Comparison of ENCODE assay signal across 15 cellular contexts in genomic region chr3:39096775-39097174, GRCh38. TPM values are rescaled to one million over a fixed set of nuclear protein-coding genes. Genes with fewer than 3 reads are reported as not detected.
DNase-seq lines count a peak whose midpoint lies in the region; ATAC-seq and TF ChIP-seq lines count a peak whose summit lies in the region.
"Had no signal": no experiment of that assay in that cellular context is flagged by ENCODE, and none has a peak within 500 bp of the region (broad histone marks: within the 10 kb centered on the region; RNA-seq: fewer than 3 reads in every experiment).

No MANE protein-coding gene starts in this region.

- no peaks in the 10 kb centered on the region for H3K27me3 Mint-ChIP-seq in stimulated activated naive CD8-positive, alpha-beta T cell treated with anti-CD3 and anti-CD28 coated beads, Interleukin-15, Interleukin-2, amounts not matched to agents 100 ng/mL and 50 ng/mL, for 24 hours
- no peaks in the 10 kb centered on the region for H3K27me3 Mint-ChIP-seq in endodermal cell (ENCODE audit: insufficient read depth)
- no peaks in the 10 kb centered on the region for H3K27me3 Mint-ChIP-seq in naive thymus-derived CD8-positive, alpha-beta T cell
- H3K27me3 Mint-ChIP-seq: activated naive CD4-positive, alpha-beta T cell treated with anti-CD3 and anti-CD28 coated beads, Interleukin-2, amount 10 ng/mL, durations not matched to agents 7 days and 5 days; memory B cell had no signal

- H3K27me3 ChIP-seq in endodermal cell (ENCODE audit: control insufficient read depth, insufficient read depth, low read length, poor library complexity, severe bottlenecking) = no peaks in the 10 kb centered on the region
- H3K27me3 ChIP-seq: Peyer's patch had no signal

- no peak for DNase-seq in stimulated activated naive CD8-positive, alpha-beta T cell treated with anti-CD3 and anti-CD28 coated beads, Interleukin-15, Interleukin-2, amounts not matched to agents 100 U/mL and 50 U/mL, for 24 hours
- DNase-seq in endodermal cell = no peak
- peak; percentile 83 for DNase-seq in medulla oblongata (ENCODE audit: extremely low spot score)
- DNase-seq in ureter (ENCODE audit: low spot score) = peak; percentile 28
- no peak for DNase-seq in naive thymus-derived CD8-positive, alpha-beta T cell
- DNase-seq: activated naive CD4-positive, alpha-beta T cell treated with anti-CD3 and anti-CD28 coated beads, Interleukin-2, amount 10 ng/mL, durations not matched to agents 7 days and 5 days; NCI-H2171; Peyer's patch; stimulated activated naive CD4-positive, alpha-beta T cell had no signal

- H3K27ac Mint-ChIP-seq in stimulated activated naive CD8-positive, alpha-beta T cell treated with anti-CD3 and anti-CD28 coated beads, Interleukin-15, Interleukin-2, amounts not matched to agents 100 ng/mL and 50 ng/mL, for 24 hours = peak overlapping the region; percentile 49
- no peak overlapping the region for H3K27ac Mint-ChIP-seq in endodermal cell
- peak overlapping the region in 5 of 10 donors; percentile 6 to 69 (median 55) for H3K27ac Mint-ChIP-seq in naive thymus-derived CD8-positive, alpha-beta T cell
- H3K27ac Mint-ChIP-seq: activated naive CD4-positive, alpha-beta T cell treated with anti-CD3 and anti-CD28 coated beads, Interleukin-2, amount 10 ng/mL, durations not matched to agents 7 days and 5 days; memory B cell had no signal

- WGBS in endodermal cell (ENCODE audit: insufficient coverage in 1 of 2, insufficient read length in 1 of 2), 2 experiments = 40 to 80% methylated on average over 1 to 3 of the region's 3 CpGs

- H3K4me1 Mint-ChIP-seq in stimulated activated naive CD8-positive, alpha-beta T cell treated with anti-CD3 and anti-CD28 coated beads, Interleukin-15, Interleukin-2, amounts not matched to agents 100 ng/mL and 50 ng/mL, for 24 hours (ENCODE audit: low read depth) = no peaks in the 10 kb centered on the region
- H3K4me1 Mint-ChIP-seq in endodermal cell = no peaks in the 10 kb centered on the region
- H3K4me1 Mint-ChIP-seq in naive thymus-derived CD8-positive, alpha-beta T cell = peaks cover 4 to 7% (median 6%) of the 10 kb centered on the region in 4 donors

- H3K4me3 Mint-ChIP-seq in stimulated activated naive CD8-positive, alpha-beta T cell treated with anti-CD3 and anti-CD28 coated beads, Interleukin-15, Interleukin-2, amounts not matched to agents 100 ng/mL and 50 ng/mL, for 24 hours = no peak overlapping the region
- H3K4me3 Mint-ChIP-seq in endodermal cell = no peak overlapping the region
- no peak overlapping the region for H3K4me3 Mint-ChIP-seq in naive thymus-derived CD8-positive, alpha-beta T cell
- H3K4me3 Mint-ChIP-seq: activated naive CD4-positive, alpha-beta T cell treated with anti-CD3 and anti-CD28 coated beads, Interleukin-2, amount 10 ng/mL, durations not matched to agents 7 days and 5 days; memory B cell had no signal

- no peaks in the 10 kb centered on the region for H3K9me3 Mint-ChIP-seq in stimulated activated naive CD8-positive, alpha-beta T cell treated with anti-CD3 and anti-CD28 coated beads, Interleukin-15, Interleukin-2, amounts not matched to agents 100 ng/mL and 50 ng/mL, for 24 hours
- H3K9me3 Mint-ChIP-seq in endodermal cell = no peaks in the 10 kb centered on the region
- no peaks in the 10 kb centered on the region for H3K9me3 Mint-ChIP-seq in naive thymus-derived CD8-positive, alpha-beta T cell
- H3K9me3 Mint-ChIP-seq: activated naive CD4-positive, alpha-beta T cell treated with anti-CD3 and anti-CD28 coated beads, Interleukin-2, amount 10 ng/mL, durations not matched to agents 7 days and 5 days; memory B cell had no signal

- H3K27ac ChIP-seq in endodermal cell (ENCODE audit: low read depth, low read length) = peak overlapping the region; percentile 69
- H3K27ac ChIP-seq: KMS-11, Peyer's patch had no signal

- no peak for ATAC-seq in stimulated activated naive CD8-positive, alpha-beta T cell treated with anti-CD3 and anti-CD28 coated beads, Interleukin-15, Interleukin-2, amounts not matched to agents 100 U/mL and 50 U/mL, for 24 hours
- ATAC-seq in HG02970 (IDR thresholded peaks at IDR 0.05; ENCODE audit: low FRiP score, unreplicated experiment) (no peak), HG03439 (IDR thresholded peaks at IDR 0.05; ENCODE audit: unreplicated experiment) (no peak)
- ATAC-seq in naive thymus-derived CD8-positive, alpha-beta T cell = no peak
- ATAC-seq: esophagus mucosa had no signal

- no peaks in the 10 kb centered on the region for H3K4me1 ChIP-seq in endodermal cell (ENCODE audit: control insufficient read depth, insufficient read depth, low read length)

- H3K36me3 ChIP-seq in endodermal cell (ENCODE audit: control insufficient read depth, insufficient read depth, low read length) = peaks cover 63% of the 10 kb centered on the region

- POLR2A ChIA-PET in naive thymus-derived CD8-positive, alpha-beta T cell (lab: Charles Lee) = no interaction called here

- no peak overlapping the region for H3K4me3 ChIP-seq in endodermal cell (ENCODE audit: low read length)
- H3K4me3 ChIP-seq: Peyer's patch had no signal

- H3K9ac ChIP-seq in endodermal cell (ENCODE audit: extremely low read depth, low read length, poor library complexity, severe bottlenecking) = no peak overlapping the region
- H3K9ac ChIP-seq: KMS-11 had no signal

- no peaks in the 10 kb centered on the region for H3K9me3 ChIP-seq in endodermal cell (ENCODE audit: control insufficient read depth, low read length)
- H3K9me3 ChIP-seq: Peyer's patch had no signal

- peaks cover 35% of the 10 kb centered on the region for H3K36me3 Mint-ChIP-seq in stimulated activated naive CD8-positive, alpha-beta T cell treated with anti-CD3 and anti-CD28 coated beads, Interleukin-15, Interleukin-2, amounts not matched to agents 100 ng/mL and 50 ng/mL, for 24 hours (ENCODE audit: low read depth)
- peaks cover 50% of the 10 kb centered on the region for H3K36me3 Mint-ChIP-seq in endodermal cell (ENCODE audit: low read depth)
- H3K36me3 Mint-ChIP-seq in naive thymus-derived CD8-positive, alpha-beta T cell = peaks cover 0 to 67% (median 12%) of the 10 kb centered on the region in 3 donors

- TF ChIP-seq CTCF in endodermal cell (conservative IDR thresholded peaks at IDR 0.05) = no peak

RNA-seq across cellular contexts. Expression of gene GORASP1, which starts 10.7 kb away (rescaled TPM):
- 10 to 100 TPM; 47.4 to 48.9 TPM for total RNA-seq in endodermal cell
- polyA plus RNA-seq in endodermal cell (2013, experiment 1 of 2) = 34.8 TPM
- polyA plus RNA-seq in endodermal cell (2013, experiment 2 of 2) = 28.4 TPM
- total RNA-seq in ureter = 92.2 TPM
- 10 to 100 TPM; 31.9 to 41.2 TPM for total RNA-seq in naive thymus-derived CD8-positive, alpha-beta T cell
- 10 to 100 TPM; 10.2 to 13.8 (median 10.7) TPM for polyA plus RNA-seq in naive thymus-derived CD8-positive, alpha-beta T cell

RNA-seq across cellular contexts. Expression of gene TTC21A, which starts 10.7 kb away (rescaled TPM):
- 1 to 10 TPM; 5.7 to 5.8 TPM for total RNA-seq in endodermal cell
- 8.1 TPM for polyA plus RNA-seq in endodermal cell (2013, experiment 1 of 2)
- polyA plus RNA-seq in endodermal cell (2013, experiment 2 of 2) = 7.0 TPM
- 19.7 TPM for total RNA-seq in ureter
- 1 to 10 TPM; 7.5 to 8.7 TPM for total RNA-seq in naive thymus-derived CD8-positive, alpha-beta T cell
- polyA plus RNA-seq in naive thymus-derived CD8-positive, alpha-beta T cell = under 1 TPM; 0.50 to 0.94 (median 0.57) TPM

RNA-seq across cellular contexts. Expression of gene WDR48, which starts 45.0 kb away (rescaled TPM):
- total RNA-seq in endodermal cell (10 to 100 TPM; 57.5 to 60.4 TPM), ureter (58.4 TPM)
- polyA plus RNA-seq in endodermal cell (2013, experiment 1 of 2) = 65.4 TPM
- 57.8 TPM for polyA plus RNA-seq in endodermal cell (2013, experiment 2 of 2)
- total RNA-seq in naive thymus-derived CD8-positive, alpha-beta T cell = 10 to 100 TPM; 66.5 to 70.8 TPM
- polyA plus RNA-seq in naive thymus-derived CD8-positive, alpha-beta T cell = 10 to 100 TPM; 32.7 to 37.3 (median 33.3) TPM

RNA-seq across cellular contexts. Expression of gene SCN11A, which starts 45.0 kb away (rescaled TPM):
- total RNA-seq in endodermal cell (under 1 TPM; 0.40 to 0.81 TPM), ureter (34.5 TPM)
- 0.32 TPM for polyA plus RNA-seq in endodermal cell (2013, experiment 1 of 2)
- 0.33 TPM for polyA plus RNA-seq in endodermal cell (2013, experiment 2 of 2)
- under 1 TPM; 0.39 to 0.47 TPM for total RNA-seq in naive thymus-derived CD8-positive, alpha-beta T cell
- polyA plus RNA-seq in naive thymus-derived CD8-positive, alpha-beta T cell = not detected

RNA-seq across cellular contexts. Expression of gene CSRNP1, which starts 56.6 kb away (rescaled TPM):
- total RNA-seq in endodermal cell = 10 to 100 TPM in 1 of 2 donors, 1 to 10 TPM in 1; 9.2 to 11.1 TPM
- polyA plus RNA-seq in endodermal cell (2013, experiment 1 of 2) = 7.5 TPM
- polyA plus RNA-seq in endodermal cell (2013, experiment 2 of 2) = 8.0 TPM
- total RNA-seq in ureter = 32.1 TPM
- 10 to 100 TPM; 15.0 to 17.4 TPM for total RNA-seq in naive thymus-derived CD8-positive, alpha-beta T cell
- 10 to 100 TPM in 2 of 3 donors, 1 to 10 TPM in 1; 8.0 to 17.1 (median 10.9) TPM for polyA plus RNA-seq in naive thymus-derived CD8-positive, alpha-beta T cell

Comparison
In these comparisons a context has a peak if more than half of its experiments do, and no peak if none do; other contexts are left out.
1. DNase-seq: peak in medulla oblongata (single experiment) and ureter (single experiment); none in stimulated activated naive CD8-positive, alpha-beta T cell treated with anti-CD3 and anti-CD28 coated beads, Interleukin-15, Interleukin-2, amounts not matched to agents 100 U/mL and 50 U/mL, for 24 hours (single experiment), endodermal cell (single experiment) and naive thymus-derived CD8-positive, alpha-beta T cell (0 of 10).